In genomic region chr18:3460823-3461398, GRCh38 we compare ENCODE assay signal across 19 cellular contexts. TPM values are rescaled to one million over a fixed set of nuclear protein-coding genes. Genes with fewer than 3 reads are reported as not detected.
A peak's percentile ranks its signal among the peaks of the same experiment; 100 is the strongest.
DNase-seq lines count a peak whose midpoint lies in the region; ATAC-seq, FAIRE-seq and TF ChIP-seq lines count a peak whose summit lies in the region.
"Had no signal": no experiment of that assay in that cellular context is flagged by ENCODE, and none has a peak within 500 bp of the region (broad histone marks: within the 10 kb centered on the region; RNA-seq: fewer than 3 reads in every experiment).

No MANE protein-coding gene starts in this region.

- no peak overlapping the region for H2AFZ ChIP-seq in K562 (ENCODE audit: low read depth, low read length)
- H2AFZ ChIP-seq in neural progenitor cell (replicated peaks): no peak overlapping the region

- no peak overlapping the region for H3K9ac ChIP-seq in K562 (ENCODE audit: insufficient read depth in 1 of 2, low read depth in 2 of 2, low read length in 2 of 2)
- no peak overlapping the region for H3K9ac ChIP-seq in neural progenitor cell
- H3K9ac ChIP-seq: BLaER1 treated with 17β-estradiol and CSF1 and Interleukin-3, amounts not matched to agents 10 nM and 100 nM had no signal

- no peak for DNase-seq in activated CD4-positive, alpha-beta T cell treated with anti-CD3 and anti-CD28 coated beads for 36 hours
- no peak for DNase-seq in activated CD4-positive, alpha-beta T cell treated with anti-CD3 and anti-CD28 coated beads, Interleukin-2, amount 10 ng/mL, durations not matched to agents 7 days and 5 days
- DNase-seq in HT-29 (ENCODE audit: low spot score) (peak; percentile 14), K562 (ENCODE audit: extremely low read depth in 1 of 4, low spot score in 3 of 4) (no peak), neural progenitor cell (ENCODE audit: low spot score) (no peak), NCI-H2196 treated with DMSO at 0.1 percent for 48 hours (lab: John Stamatoyannopoulos, UW; ENCODE audit: unreplicated experiment) (no peak), NCI-H69 (lab: John Stamatoyannopoulos, UW) (no peak)
- no peak for DNase-seq in activated CD4-positive, alpha-beta memory T cell treated with anti-CD3 and anti-CD28 coated beads for 36 hours
- DNase-seq: COR-L47, DMS153, HCEC 1CT, KG1, NCI-H1436 treated with DMSO at 0.1 percent for 48 hours, NCI-H2081, NCI-H510A treated with DMSO at 0.1 percent for 48 hours, Peyer's patch had no signal

- peaks cover 85% of the 10 kb centered on the region for H3F3A ChIP-seq in neural progenitor cell (ENCODE audit: low read depth)

- H3K36me3 ChIP-seq in K562 (ENCODE audit: control insufficient read depth, insufficient read depth, low read length): peaks cover 44% of the 10 kb centered on the region
- H3K36me3 ChIP-seq in neural progenitor cell: peaks cover 36% of the 10 kb centered on the region

- ATAC-seq in activated CD4-positive, alpha-beta T cell treated with anti-CD3 and anti-CD28 coated beads for 36 hours: no peak
- ATAC-seq in K562: no peak
- ATAC-seq: Right ventricle myocardium inferior had no signal

- peaks cover 8% of the 10 kb centered on the region for H3K9me3 Mint-ChIP-seq in activated CD4-positive, alpha-beta T cell treated with anti-CD3 and anti-CD28 coated beads for 36 hours (ENCODE audit: low read depth)
- peaks cover 14% of the 10 kb centered on the region for H3K9me3 Mint-ChIP-seq in activated CD4-positive, alpha-beta T cell treated with anti-CD3 and anti-CD28 coated beads, Interleukin-2, amount 10 ng/mL, durations not matched to agents 7 days and 5 days
- H3K9me3 Mint-ChIP-seq in neural progenitor cell: peaks cover 22% of the 10 kb centered on the region
- H3K9me3 Mint-ChIP-seq in activated CD4-positive, alpha-beta memory T cell treated with anti-CD3 and anti-CD28 coated beads for 36 hours: peaks cover 15% of the 10 kb centered on the region

- H3K36me3 Mint-ChIP-seq in activated CD4-positive, alpha-beta T cell treated with anti-CD3 and anti-CD28 coated beads for 36 hours (ENCODE audit: low read depth): peaks cover 56% of the 10 kb centered on the region
- H3K36me3 Mint-ChIP-seq in activated CD4-positive, alpha-beta T cell treated with anti-CD3 and anti-CD28 coated beads, Interleukin-2, amount 10 ng/mL, durations not matched to agents 7 days and 5 days (ENCODE audit: low read depth): peaks cover 52% of the 10 kb centered on the region
- H3K36me3 Mint-ChIP-seq in neural progenitor cell: peaks cover 66% of the 10 kb centered on the region
- peaks cover 53% of the 10 kb centered on the region for H3K36me3 Mint-ChIP-seq in activated CD4-positive, alpha-beta memory T cell treated with anti-CD3 and anti-CD28 coated beads for 36 hours

- H3K27me3 ChIP-seq in K562 (ENCODE audit: control insufficient read depth in 2 of 2, insufficient read depth in 2 of 2, low read length in 2 of 2): no peaks in the 10 kb centered on the region
- no peaks in the 10 kb centered on the region for H3K27me3 ChIP-seq in neural progenitor cell
- H3K27me3 ChIP-seq: BLaER1 treated with 17β-estradiol and CSF1 and Interleukin-3, amounts not matched to agents 10 nM and 100 nM; Peyer's patch had no signal

- H3K4me3 ChIP-seq in K562 (no peak overlapping the region), neural progenitor cell (no peak overlapping the region)
- H3K4me3 ChIP-seq: BLaER1 treated with 17β-estradiol and CSF1 and Interleukin-3, amounts not matched to agents 10 nM and 100 nM; Peyer's patch had no signal

- H3K9me3 ChIP-seq in K562 (replicated peaks; ENCODE audit: control insufficient read depth, insufficient read depth, low read depth, low read length): peaks cover 5% of the 10 kb centered on the region; the same call in 1 of the 2 replicates
- no peaks in the 10 kb centered on the region for H3K9me3 ChIP-seq in neural progenitor cell (ENCODE audit: low read depth)
- H3K9me3 ChIP-seq: Peyer's patch had no signal

- no peak for FAIRE-seq in K562 (lab: Jason Lieb, UNC)

- peaks cover 0 to 2% of the 10 kb centered on the region in 2 experiments; a peak in 1 of 5 replicates for H3K4me1 ChIP-seq in K562 (replicated peaks in 1 of 2; ENCODE audit: control insufficient read depth in 2 of 2, insufficient read depth in 2 of 2, low read length in 2 of 2)
- peaks cover 51% of the 10 kb centered on the region for H3K4me1 ChIP-seq in neural progenitor cell

- H3K27ac ChIP-seq in K562 (ENCODE audit: extremely low read depth, low read depth, low read length) (no peak overlapping the region), neural progenitor cell (peak overlapping the region; percentile 69)
- H3K27ac ChIP-seq: BLaER1 treated with 17β-estradiol and CSF1 and Interleukin-3, amounts not matched to agents 10 nM and 100 nM; HL-60; Peyer's patch had no signal

- no peak overlapping the region for H3K4me2 ChIP-seq in K562 (ENCODE audit: insufficient read depth, low read length)
- H3K4me2 ChIP-seq in neural progenitor cell: peak overlapping the region; percentile 23
- H3K4me2 ChIP-seq: BLaER1 treated with 17β-estradiol and CSF1 and Interleukin-3, amounts not matched to agents 10 nM and 100 nM had no signal

- peaks cover 52% of the 10 kb centered on the region for H3K4me1 Mint-ChIP-seq in activated CD4-positive, alpha-beta T cell treated with anti-CD3 and anti-CD28 coated beads for 36 hours
- peaks cover 32% of the 10 kb centered on the region for H3K4me1 Mint-ChIP-seq in activated CD4-positive, alpha-beta T cell treated with anti-CD3 and anti-CD28 coated beads, Interleukin-2, amount 10 ng/mL, durations not matched to agents 7 days and 5 days
- H3K4me1 Mint-ChIP-seq in neural progenitor cell: peaks cover 33% of the 10 kb centered on the region
- peaks cover 53% of the 10 kb centered on the region for H3K4me1 Mint-ChIP-seq in activated CD4-positive, alpha-beta memory T cell treated with anti-CD3 and anti-CD28 coated beads for 36 hours (ENCODE audit: low read depth)

- intact Hi-C loops in activated CD4-positive, alpha-beta T cell treated with anti-CD3 and anti-CD28 coated beads for 36 hours (cut with DNase I, micrococcal nuclease): no loop called here
- intact Hi-C loops in K562 (cut with micrococcal nuclease): no loop called here
- intact Hi-C loops in activated CD4-positive, alpha-beta memory T cell treated with anti-CD3 and anti-CD28 coated beads for 36 hours (cut with micrococcal nuclease): no loop called here

- TF ChIP-seq RAD21 in K562 (CRISPR knock-in tag; conservative IDR thresholded peaks at IDR 0.05 in 1 of 2, IDR thresholded peaks at IDR 0.05 in 1 of 2): no peak

- POLR2A ChIA-PET in activated CD4-positive, alpha-beta T cell treated with anti-CD3 and anti-CD28 coated beads for 36 hours (lab: Charles Lee): no interaction called here
- POLR2A ChIA-PET in activated CD4-positive, alpha-beta T cell treated with anti-CD3 and anti-CD28 coated beads, Interleukin-2, amount 10 ng/mL, durations not matched to agents 7 days and 5 days (lab: Charles Lee): no interaction called here
- POLR2A ChIA-PET in K562 (lab: Yijun Ruan, JAX): interaction anchor here (0.5 to 4.4 kb wide), 3 partner anchors 8 to 196 kb away, joined by 3 to 25 read pairs (median 4); no protein-coding TSS in a partner anchor
- POLR2A ChIA-PET in activated CD4-positive, alpha-beta memory T cell treated with anti-CD3 and anti-CD28 coated beads for 36 hours (lab: Charles Lee): interaction anchor here (0.9 kb wide), 1 partner anchor 10 kb away, joined by 3 read pairs; no protein-coding TSS in a partner anchor

- 0 out of 2 replicates have a peak, but pooled peaks have one; percentile 9 for TF ChIP-seq EP300 in K562 (IDR thresholded peaks at IDR 0.05; ENCODE audit: low read length)

- H4K20me1 ChIP-seq in K562 (replicated peaks; ENCODE audit: control insufficient read depth, insufficient read depth, low read length) (peaks cover 5% of the 10 kb centered on the region; the same call in 1 of the 2 replicates), neural progenitor cell (ENCODE audit: low read depth) (peaks cover 67% of the 10 kb centered on the region)

- TF ChIP-seq CTCF in K562 (IDR thresholded peaks at IDR 0.05 in 2 of 3, conservative IDR thresholded peaks at IDR 0.05 in 1 of 3; ENCODE audit: insufficient read depth in 2 of 3, low read depth in 1 of 3, low read length in 3 of 3) (no peak), neural progenitor cell (IDR thresholded peaks at IDR 0.05) (no peak)

- H3K9me1 ChIP-seq in K562 (ENCODE audit: control insufficient read depth, insufficient read depth, low read length): no peaks in the 10 kb centered on the region

- in situ Hi-C loops in K562 (cut with MboI): no loop called here

- BruUV-seq in K562 (replicated peaks; lab: Mats Ljungman, UMichigan): no TSS peak

- H3K27me3 Mint-ChIP-seq in activated CD4-positive, alpha-beta T cell treated with anti-CD3 and anti-CD28 coated beads for 36 hours: no peaks in the 10 kb centered on the region
- H3K27me3 Mint-ChIP-seq in activated CD4-positive, alpha-beta T cell treated with anti-CD3 and anti-CD28 coated beads, Interleukin-2, amount 10 ng/mL, durations not matched to agents 7 days and 5 days: no peaks in the 10 kb centered on the region
- peaks cover 3% of the 10 kb centered on the region for H3K27me3 Mint-ChIP-seq in neural progenitor cell (ENCODE audit: insufficient read depth, low read depth)
- H3K27me3 Mint-ChIP-seq in activated CD4-positive, alpha-beta memory T cell treated with anti-CD3 and anti-CD28 coated beads for 36 hours: no peaks in the 10 kb centered on the region

- 93% methylated on average over 4 of the region's 4 CpGs for WGBS in K562 (ENCODE audit: insufficient coverage, low coverage, missing lambda C conversion rate)

- H3K79me2 ChIP-seq in K562 (ENCODE audit: control insufficient read depth, insufficient read depth, low read length) (peaks cover 35% of the 10 kb centered on the region), neural progenitor cell (ENCODE audit: low read depth) (peaks cover 54% of the 10 kb centered on the region)

- no peak; the same call in 1 of the 2 replicates for TF ChIP-seq POLR2A in K562 (conservative IDR thresholded peaks at IDR 0.05)

- peak overlapping the region; percentile 26 for H3K27ac Mint-ChIP-seq in activated CD4-positive, alpha-beta T cell treated with anti-CD3 and anti-CD28 coated beads for 36 hours
- H3K27ac Mint-ChIP-seq in activated CD4-positive, alpha-beta T cell treated with anti-CD3 and anti-CD28 coated beads, Interleukin-2, amount 10 ng/mL, durations not matched to agents 7 days and 5 days: no peak overlapping the region
- H3K27ac Mint-ChIP-seq in neural progenitor cell: no peak overlapping the region
- no peak overlapping the region for H3K27ac Mint-ChIP-seq in activated CD4-positive, alpha-beta memory T cell treated with anti-CD3 and anti-CD28 coated beads for 36 hours

- CTCF ChIA-PET in activated CD4-positive, alpha-beta T cell treated with anti-CD3 and anti-CD28 coated beads for 36 hours (lab: Charles Lee): interaction anchor here (0.6 to 5.2 kb wide), 11 partner anchors 8 to 204 kb away, joined by 3 to 30 read pairs (median 4); no protein-coding TSS in a partner anchor
- CTCF ChIA-PET in activated CD4-positive, alpha-beta T cell treated with anti-CD3 and anti-CD28 coated beads, Interleukin-2, amount 10 ng/mL, durations not matched to agents 7 days and 5 days (lab: Charles Lee): interaction anchor here (1.8 kb wide), 1 partner anchor 133 kb away, joined by 4 read pairs; no protein-coding TSS in a partner anchor
- CTCF ChIA-PET in K562 (lab: Yijun Ruan, JAX; ENCODE audit: low intra/inter-chr PET ratio): no interaction called here
- CTCF ChIA-PET in activated CD4-positive, alpha-beta memory T cell treated with anti-CD3 and anti-CD28 coated beads for 36 hours (lab: Charles Lee): interaction anchor here (1.4 to 10.1 kb wide), 5 partner anchors 13 to 205 kb away, joined by 7 to 112 read pairs (median 14); no protein-coding TSS in a partner anchor

- H3K4me3 Mint-ChIP-seq in activated CD4-positive, alpha-beta T cell treated with anti-CD3 and anti-CD28 coated beads for 36 hours: no peak overlapping the region
- H3K4me3 Mint-ChIP-seq in activated CD4-positive, alpha-beta T cell treated with anti-CD3 and anti-CD28 coated beads, Interleukin-2, amount 10 ng/mL, durations not matched to agents 7 days and 5 days: no peak overlapping the region
- no peak overlapping the region for H3K4me3 Mint-ChIP-seq in neural progenitor cell
- H3K4me3 Mint-ChIP-seq in activated CD4-positive, alpha-beta memory T cell treated with anti-CD3 and anti-CD28 coated beads for 36 hours: no peak overlapping the region

RNA-seq across cellular contexts. Expression of gene TGIF1, which starts 10.9 kb away (rescaled TPM):
- total RNA-seq in activated CD4-positive, alpha-beta T cell treated with anti-CD3 and anti-CD28 coated beads for 36 hours: 10 to 100 TPM; 42.7 to 46.3 TPM
- 10 to 100 TPM; 12.5 to 14.7 TPM for total RNA-seq in activated CD4-positive, alpha-beta T cell treated with anti-CD3 and anti-CD28 coated beads, Interleukin-2, amount 10 ng/mL, durations not matched to agents 7 days and 5 days
- 241 and 264 TPM in 2 replicates for total RNA-seq in HT-29 (2014; rRNA removed; shearing (Covaris generic))
- total RNA-seq in K562 (2011; cell fraction: chromatin; rRNA removed; ENCODE audit: low replicate concordance): 63.6 and 121 TPM in 2 replicates
- total RNA-seq in K562 (2011; cell fraction: nucleolus; rRNA removed): 64.2 and 69.3 TPM in 2 replicates
- total RNA-seq in K562 (2011; cell fraction: nucleoplasm; rRNA removed): 73.3 and 83.1 TPM in 2 replicates
- 40.1 and 65.8 TPM in 2 replicates for total RNA-seq in K562 (2014; rRNA removed)
- total RNA-seq in K562 (2014; rRNA removed; fragmentation: Illumina TruSeq; extraction: Trizol): 49.2 and 54.5 TPM in 2 replicates
- total RNA-seq in K562 (2015; rRNA removed; fragmentation: Illumina TruSeq; extraction: Trizol): 43.5 and 47.9 TPM in 2 replicates
- total RNA-seq in K562 (2021): 44.6 and 49.3 TPM in 2 replicates
- polyA plus RNA-seq in K562 (2011; rRNA removed): 55.5 and 56.3 TPM in 2 replicates
- polyA plus RNA-seq in K562 (2011; cell fraction: cytosol; rRNA removed): 68.0 and 84.8 TPM in 2 replicates
- polyA plus RNA-seq in K562 (2011; cell fraction: nucleus; rRNA removed): 110 and 144 TPM in 2 replicates
- polyA plus RNA-seq in K562 (2012): 43.2 and 67.0 TPM in 2 replicates
- polyA plus RNA-seq in K562 (2014; fragmentation: Illumina TruSeq; extraction: Trizol): 60.9 and 77.7 TPM in 2 replicates
- polyA plus RNA-seq in K562 (2014; fragmentation: Nextera tagmentation; extraction: Ambion mirVana): 10 to 100 TPM; 16.1 to 18.0 TPM
- polyA plus RNA-seq in K562 (2014; rRNA removed): 40.6 and 43.7 TPM in 2 replicates
- 62.8 and 65.0 TPM in 2 replicates for polyA minus RNA-seq in K562 (2011; rRNA and poly(A)+ RNA removed)
- polyA minus RNA-seq in K562 (2011; cell fraction: cytosol; rRNA and poly(A)+ RNA removed): 20.3 and 31.7 TPM in 2 replicates
- 54.0 and 105 TPM in 2 replicates for polyA minus RNA-seq in K562 (2011; cell fraction: nucleus; rRNA and poly(A)+ RNA removed)
- 260 and 261 TPM in 2 replicates for total RNA-seq in neural progenitor cell (ENCODE audit: low replicate concordance)
- 10 to 100 TPM; 45.9 to 51.4 TPM for total RNA-seq in activated CD4-positive, alpha-beta memory T cell treated with anti-CD3 and anti-CD28 coated beads for 36 hours

Comparison
In these comparisons a context has a peak if more than half of its experiments do, and no peak if none do; other contexts are left out.
1. POLR2A ChIA-PET loops: an anchor here in K562 (0.5 to 4.4 kb wide) and activated CD4-positive, alpha-beta memory T cell treated with anti-CD3 and anti-CD28 coated beads for 36 hours (0.9 kb wide); none called in activated CD4-positive, alpha-beta T cell treated with anti-CD3 and anti-CD28 coated beads for 36 hours and activated CD4-positive, alpha-beta T cell treated with anti-CD3 and anti-CD28 coated beads, Interleukin-2, amount 10 ng/mL, durations not matched to agents 7 days and 5 days.